19 cellular contexts compared by ENCODE assay signal in the genomic region with DNA sequence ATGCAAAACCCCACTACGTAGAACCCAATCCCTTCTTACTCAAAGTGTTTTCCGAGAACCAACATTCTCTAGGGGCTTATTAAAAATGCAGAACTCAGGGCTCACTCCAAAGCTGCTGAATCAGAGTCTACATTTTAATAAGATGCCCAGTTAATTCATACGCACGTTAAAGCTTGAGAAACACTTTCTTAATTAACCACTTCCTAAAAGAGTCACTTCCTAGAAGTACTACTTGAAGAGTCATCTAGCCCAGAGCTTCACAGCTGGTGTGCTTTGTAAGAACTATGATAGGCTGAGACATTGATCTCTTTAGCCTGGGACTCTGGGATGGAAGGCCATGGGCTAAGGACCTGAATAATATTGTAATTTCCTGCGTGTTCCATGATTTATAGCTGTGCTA. TPM values are rescaled to one million over a fixed set of nuclear protein-coding genes. Genes with fewer than 3 reads are reported as not detected.
DNase-seq lines count a peak whose midpoint lies in the region; ATAC-seq, FAIRE-seq and TF ChIP-seq lines count a peak whose summit lies in the region.
"Had no signal": no experiment of that assay in that cellular context is flagged by ENCODE, and none has a peak within 500 bp of the region (broad histone marks: within the 10 kb centered on the region; RNA-seq: fewer than 3 reads in every experiment).

No MANE protein-coding gene starts in this region.

- no peak overlapping the region for H3K4me3 ChIP-seq in AG10803 (ENCODE audit: low read length)
- H3K4me3 ChIP-seq in HL-60 (replicated peaks; ENCODE audit: insufficient read depth, low read length): no peak overlapping the region
- H3K4me3 ChIP-seq in astrocyte (ENCODE audit: insufficient read depth, low read depth, low read length): no peak overlapping the region
- H3K4me3 ChIP-seq in BE2C (ENCODE audit: low read depth, low read length): no peak overlapping the region
- H3K4me3 ChIP-seq: gastroesophageal sphincter, prostate gland, spleen, upper lobe of right lung had no signal

- no peaks in the 10 kb centered on the region for H3K4me1 ChIP-seq in astrocyte (ENCODE audit: insufficient read depth, low read length)
- H3K4me1 ChIP-seq in BE2C: no peaks in the 10 kb centered on the region
- H3K4me1 ChIP-seq: gastroesophageal sphincter, prostate gland, spleen, upper lobe of right lung had no signal

- no peak overlapping the region for H3K27ac Mint-ChIP-seq in astrocyte (ENCODE audit: unreplicated experiment)
- H3K27ac Mint-ChIP-seq in activated naive CD4-positive, alpha-beta T cell treated with anti-CD3 and anti-CD28 coated beads, Interleukin-2, amount 10 ng/mL, durations not matched to agents 7 days and 5 days: no peak overlapping the region
- H3K27ac Mint-ChIP-seq: activated B cell treated with CpG ODN at 0.5 μM for 24 hours; immature natural killer cell; natural killer cell treated with Interleukin-12 subunit alpha and Interleukin-12 subunit beta and Interleukin-15 and Interleukin-18, amount 100 ng/mL, for 72 hours; stimulated activated naive CD8-positive, alpha-beta T cell treated with anti-CD3 and anti-CD28 coated beads, Interleukin-15, amount 100 ng/mL, for 72 hours had no signal

- H3K4me1 Mint-ChIP-seq in astrocyte (ENCODE audit: low read depth, unreplicated experiment): no peaks in the 10 kb centered on the region
- H3K4me1 Mint-ChIP-seq in activated naive CD4-positive, alpha-beta T cell treated with anti-CD3 and anti-CD28 coated beads, Interleukin-2, amount 10 ng/mL, durations not matched to agents 7 days and 5 days: no peaks in the 10 kb centered on the region
- H3K4me1 Mint-ChIP-seq: activated B cell treated with CpG ODN at 0.5 μM for 24 hours; immature natural killer cell; stimulated activated naive CD8-positive, alpha-beta T cell treated with anti-CD3 and anti-CD28 coated beads, Interleukin-15, amount 100 ng/mL, for 72 hours had no signal

- no peaks in the 10 kb centered on the region for H3K27me3 Mint-ChIP-seq in astrocyte (ENCODE audit: low read depth, unreplicated experiment)
- H3K27me3 Mint-ChIP-seq in activated naive CD4-positive, alpha-beta T cell treated with anti-CD3 and anti-CD28 coated beads, Interleukin-2, amount 10 ng/mL, durations not matched to agents 7 days and 5 days: no peaks in the 10 kb centered on the region
- H3K27me3 Mint-ChIP-seq: activated B cell treated with CpG ODN at 0.5 μM for 24 hours had no signal

- no peak overlapping the region for H3K4me3 Mint-ChIP-seq in astrocyte (ENCODE audit: unreplicated experiment)
- no peak overlapping the region for H3K4me3 Mint-ChIP-seq in activated naive CD4-positive, alpha-beta T cell treated with anti-CD3 and anti-CD28 coated beads, Interleukin-2, amount 10 ng/mL, durations not matched to agents 7 days and 5 days
- H3K4me3 Mint-ChIP-seq: activated B cell treated with CpG ODN at 0.5 μM for 24 hours; immature natural killer cell; natural killer cell treated with Interleukin-12 subunit alpha and Interleukin-12 subunit beta and Interleukin-15 and Interleukin-18, amount 100 ng/mL, for 72 hours; stimulated activated naive CD8-positive, alpha-beta T cell treated with anti-CD3 and anti-CD28 coated beads, Interleukin-15, amount 100 ng/mL, for 72 hours had no signal

- H3K36me3 ChIP-seq in astrocyte (ENCODE audit: insufficient read depth, low read length) (no peaks in the 10 kb centered on the region), BE2C (no peaks in the 10 kb centered on the region)
- H3K36me3 ChIP-seq: gastroesophageal sphincter, prostate gland, spleen, upper lobe of right lung had no signal

- peak; percentile 9 for DNase-seq in AG10803 (ENCODE audit: low read depth)
- DNase-seq in HL-60 (ENCODE audit: low read depth in 1 of 2, low spot score in 1 of 2): peak; percentile 2 to 53
- DNase-seq in NOMO-1 treated with DMSO at 0.1 percent for 48 hours (lab: John Stamatoyannopoulos, UW; ENCODE audit: unreplicated experiment): peak; percentile 100
- DNase-seq in astrocyte (ENCODE audit: low read depth): peak; percentile 2
- no peak for DNase-seq in activated naive CD4-positive, alpha-beta T cell treated with anti-CD3 and anti-CD28 coated beads, Interleukin-2, amount 10 ng/mL, durations not matched to agents 7 days and 5 days
- no peak for DNase-seq in germinal center (ENCODE audit: low spot score)
- no peak for DNase-seq in BE2C
- DNase-seq: activated B cell treated with CpG ODN at 0.5 μM for 24 hours; immature natural killer cell; NCI-H2171 treated with DMSO at 0.1 percent for 48 hours; spleen; stimulated activated naive CD8-positive, alpha-beta T cell treated with anti-CD3 and anti-CD28 coated beads, Interleukin-15, amount 100 ng/mL, for 72 hours; upper lobe of right lung had no signal

- no peaks in the 10 kb centered on the region for H3K27me3 ChIP-seq in HL-60 (ENCODE audit: insufficient read depth, poor library complexity, severe bottlenecking)
- H3K27me3 ChIP-seq in astrocyte (ENCODE audit: insufficient read depth, low read length): no peaks in the 10 kb centered on the region
- H3K27me3 ChIP-seq in BE2C: no peaks in the 10 kb centered on the region
- H3K27me3 ChIP-seq: gastroesophageal sphincter, spleen, upper lobe of right lung had no signal

- H3K27ac ChIP-seq in HL-60 (replicated peaks) (no peak overlapping the region), astrocyte (ENCODE audit: low read depth, low read length) (no peak overlapping the region)
- H3K27ac ChIP-seq: gastroesophageal sphincter, prostate gland, spleen, upper lobe of right lung had no signal

- H3K79me2 ChIP-seq in astrocyte (ENCODE audit: insufficient read depth, low read length): no peaks in the 10 kb centered on the region

- no peak for TF ChIP-seq CTCF in AG10803 (conservative IDR thresholded peaks at IDR 0.05; ENCODE audit: low read length)
- no peak for TF ChIP-seq CTCF in HL-60 (IDR thresholded peaks at IDR 0.05; ENCODE audit: insufficient read depth, low read length)
- TF ChIP-seq CTCF in astrocyte (IDR thresholded peaks at IDR 0.05; ENCODE audit: insufficient read depth, low read depth, low read length): no peak
- TF ChIP-seq CTCF in BE2C (IDR thresholded peaks at IDR 0.05; ENCODE audit: low read depth, low read length): no peak

- H3K4me2 ChIP-seq in astrocyte (ENCODE audit: low read length): no peak overlapping the region

- H4K20me1 ChIP-seq in astrocyte (ENCODE audit: insufficient read depth, low read length): no peaks in the 10 kb centered on the region

- no peaks in the 10 kb centered on the region for H3K36me3 Mint-ChIP-seq in astrocyte (ENCODE audit: low read depth, unreplicated experiment)
- H3K36me3 Mint-ChIP-seq in activated naive CD4-positive, alpha-beta T cell treated with anti-CD3 and anti-CD28 coated beads, Interleukin-2, amount 10 ng/mL, durations not matched to agents 7 days and 5 days: no peaks in the 10 kb centered on the region
- H3K36me3 Mint-ChIP-seq: immature natural killer cell; natural killer cell treated with Interleukin-12 subunit alpha and Interleukin-12 subunit beta and Interleukin-15 and Interleukin-18, amount 100 ng/mL, for 72 hours had no signal

- CTCF ChIA-PET in activated naive CD4-positive, alpha-beta T cell treated with anti-CD3 and anti-CD28 coated beads, Interleukin-2, amount 10 ng/mL, durations not matched to agents 7 days and 5 days (lab: Charles Lee): no interaction called here

- no peak for FAIRE-seq in astrocyte (lab: Jason Lieb, UNC)
- FAIRE-seq: endometrium had no signal

- no peak overlapping the region for H3K9ac ChIP-seq in astrocyte (ENCODE audit: low read length)

- no peak overlapping the region for H2AFZ ChIP-seq in astrocyte (ENCODE audit: low read depth, low read length)

- H3K9me3 ChIP-seq in astrocyte (ENCODE audit: insufficient read depth, low read depth, low read length): peaks cover 4% of the 10 kb centered on the region
- no peaks in the 10 kb centered on the region for H3K9me3 ChIP-seq in BE2C
- H3K9me3 ChIP-seq: gastroesophageal sphincter, prostate gland, spleen, upper lobe of right lung had no signal

- no peak for ATAC-seq in GM21825 (IDR thresholded peaks at IDR 0.05; ENCODE audit: unreplicated experiment)
- ATAC-seq: gastroesophageal sphincter; stimulated activated naive CD8-positive, alpha-beta T cell treated with anti-CD3 and anti-CD28 coated beads, Interleukin-15, amount 100 ng/mL, for 72 hours; upper lobe of right lung had no signal

- H3K9me3 Mint-ChIP-seq in astrocyte (ENCODE audit: unreplicated experiment): peaks cover 2% of the 10 kb centered on the region
- no peaks in the 10 kb centered on the region for H3K9me3 Mint-ChIP-seq in activated naive CD4-positive, alpha-beta T cell treated with anti-CD3 and anti-CD28 coated beads, Interleukin-2, amount 10 ng/mL, durations not matched to agents 7 days and 5 days
- H3K9me3 Mint-ChIP-seq: stimulated activated naive CD8-positive, alpha-beta T cell treated with anti-CD3 and anti-CD28 coated beads, Interleukin-15, amount 100 ng/mL, for 72 hours had no signal

RNA-seq across cellular contexts. Expression of gene COL6A5, which starts 9.0 kb away (rescaled TPM):
- 0.02 and 0.05 TPM in 2 replicates for total RNA-seq in astrocyte
- 5.0 TPM for polyA plus RNA-seq in BE2C (2012; ENCODE audit: insufficient read depth, insufficient read length, low read depth)
- total RNA-seq: activated B cell treated with CpG ODN at 0.5 μM for 24 hours; lung microvascular endothelial cell; natural killer cell treated with Interleukin-12 subunit alpha and Interleukin-12 subunit beta and Interleukin-15 and Interleukin-18, amount 100 ng/mL, for 72 hours had no signal
- polyA plus RNA-seq: immature natural killer cell, spleen had no signal

Comparison
In these comparisons a context has a peak if more than half of its experiments do, and no peak if none do; other contexts are left out.
1. DNase-seq: peak in AG10803 (single experiment), HL-60 (2 of 2), NOMO-1 treated with DMSO at 0.1 percent for 48 hours (single experiment) and astrocyte (single experiment); none in activated naive CD4-positive, alpha-beta T cell treated with anti-CD3 and anti-CD28 coated beads, Interleukin-2, amount 10 ng/mL, durations not matched to agents 7 days and 5 days (single experiment), germinal center (single experiment) and BE2C (single experiment).